Comparison of ENCODE assay signal across 1 cellular context in the genomic region with DNA sequence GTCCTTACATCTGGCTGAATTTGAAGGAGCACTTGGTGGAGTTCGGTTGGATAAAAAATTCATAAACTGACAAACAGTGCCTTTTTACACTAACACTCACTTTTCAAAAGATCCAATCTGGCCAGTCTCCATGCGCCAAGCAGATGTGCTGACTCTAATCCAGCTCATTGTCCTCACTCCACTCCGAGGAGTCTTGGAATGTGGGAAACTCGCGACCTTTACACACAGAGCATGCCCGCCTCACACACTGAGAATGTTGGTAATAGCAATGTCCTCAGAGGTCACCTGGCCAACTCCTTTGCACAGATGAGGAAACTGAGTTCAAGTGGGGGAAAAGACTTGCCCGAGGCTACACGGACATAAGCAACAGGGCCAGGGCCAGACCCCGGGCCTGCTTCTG.
TF ChIP-seq lines count a peak whose summit lies in the region.

No MANE protein-coding gene starts in this region.

TF ChIP-seq in GM23338, 12 proteins besides CTCF, POLR2A, EP300 and RAD21 (continued from another document):
- TF ChIP-seq, protein P1, sequence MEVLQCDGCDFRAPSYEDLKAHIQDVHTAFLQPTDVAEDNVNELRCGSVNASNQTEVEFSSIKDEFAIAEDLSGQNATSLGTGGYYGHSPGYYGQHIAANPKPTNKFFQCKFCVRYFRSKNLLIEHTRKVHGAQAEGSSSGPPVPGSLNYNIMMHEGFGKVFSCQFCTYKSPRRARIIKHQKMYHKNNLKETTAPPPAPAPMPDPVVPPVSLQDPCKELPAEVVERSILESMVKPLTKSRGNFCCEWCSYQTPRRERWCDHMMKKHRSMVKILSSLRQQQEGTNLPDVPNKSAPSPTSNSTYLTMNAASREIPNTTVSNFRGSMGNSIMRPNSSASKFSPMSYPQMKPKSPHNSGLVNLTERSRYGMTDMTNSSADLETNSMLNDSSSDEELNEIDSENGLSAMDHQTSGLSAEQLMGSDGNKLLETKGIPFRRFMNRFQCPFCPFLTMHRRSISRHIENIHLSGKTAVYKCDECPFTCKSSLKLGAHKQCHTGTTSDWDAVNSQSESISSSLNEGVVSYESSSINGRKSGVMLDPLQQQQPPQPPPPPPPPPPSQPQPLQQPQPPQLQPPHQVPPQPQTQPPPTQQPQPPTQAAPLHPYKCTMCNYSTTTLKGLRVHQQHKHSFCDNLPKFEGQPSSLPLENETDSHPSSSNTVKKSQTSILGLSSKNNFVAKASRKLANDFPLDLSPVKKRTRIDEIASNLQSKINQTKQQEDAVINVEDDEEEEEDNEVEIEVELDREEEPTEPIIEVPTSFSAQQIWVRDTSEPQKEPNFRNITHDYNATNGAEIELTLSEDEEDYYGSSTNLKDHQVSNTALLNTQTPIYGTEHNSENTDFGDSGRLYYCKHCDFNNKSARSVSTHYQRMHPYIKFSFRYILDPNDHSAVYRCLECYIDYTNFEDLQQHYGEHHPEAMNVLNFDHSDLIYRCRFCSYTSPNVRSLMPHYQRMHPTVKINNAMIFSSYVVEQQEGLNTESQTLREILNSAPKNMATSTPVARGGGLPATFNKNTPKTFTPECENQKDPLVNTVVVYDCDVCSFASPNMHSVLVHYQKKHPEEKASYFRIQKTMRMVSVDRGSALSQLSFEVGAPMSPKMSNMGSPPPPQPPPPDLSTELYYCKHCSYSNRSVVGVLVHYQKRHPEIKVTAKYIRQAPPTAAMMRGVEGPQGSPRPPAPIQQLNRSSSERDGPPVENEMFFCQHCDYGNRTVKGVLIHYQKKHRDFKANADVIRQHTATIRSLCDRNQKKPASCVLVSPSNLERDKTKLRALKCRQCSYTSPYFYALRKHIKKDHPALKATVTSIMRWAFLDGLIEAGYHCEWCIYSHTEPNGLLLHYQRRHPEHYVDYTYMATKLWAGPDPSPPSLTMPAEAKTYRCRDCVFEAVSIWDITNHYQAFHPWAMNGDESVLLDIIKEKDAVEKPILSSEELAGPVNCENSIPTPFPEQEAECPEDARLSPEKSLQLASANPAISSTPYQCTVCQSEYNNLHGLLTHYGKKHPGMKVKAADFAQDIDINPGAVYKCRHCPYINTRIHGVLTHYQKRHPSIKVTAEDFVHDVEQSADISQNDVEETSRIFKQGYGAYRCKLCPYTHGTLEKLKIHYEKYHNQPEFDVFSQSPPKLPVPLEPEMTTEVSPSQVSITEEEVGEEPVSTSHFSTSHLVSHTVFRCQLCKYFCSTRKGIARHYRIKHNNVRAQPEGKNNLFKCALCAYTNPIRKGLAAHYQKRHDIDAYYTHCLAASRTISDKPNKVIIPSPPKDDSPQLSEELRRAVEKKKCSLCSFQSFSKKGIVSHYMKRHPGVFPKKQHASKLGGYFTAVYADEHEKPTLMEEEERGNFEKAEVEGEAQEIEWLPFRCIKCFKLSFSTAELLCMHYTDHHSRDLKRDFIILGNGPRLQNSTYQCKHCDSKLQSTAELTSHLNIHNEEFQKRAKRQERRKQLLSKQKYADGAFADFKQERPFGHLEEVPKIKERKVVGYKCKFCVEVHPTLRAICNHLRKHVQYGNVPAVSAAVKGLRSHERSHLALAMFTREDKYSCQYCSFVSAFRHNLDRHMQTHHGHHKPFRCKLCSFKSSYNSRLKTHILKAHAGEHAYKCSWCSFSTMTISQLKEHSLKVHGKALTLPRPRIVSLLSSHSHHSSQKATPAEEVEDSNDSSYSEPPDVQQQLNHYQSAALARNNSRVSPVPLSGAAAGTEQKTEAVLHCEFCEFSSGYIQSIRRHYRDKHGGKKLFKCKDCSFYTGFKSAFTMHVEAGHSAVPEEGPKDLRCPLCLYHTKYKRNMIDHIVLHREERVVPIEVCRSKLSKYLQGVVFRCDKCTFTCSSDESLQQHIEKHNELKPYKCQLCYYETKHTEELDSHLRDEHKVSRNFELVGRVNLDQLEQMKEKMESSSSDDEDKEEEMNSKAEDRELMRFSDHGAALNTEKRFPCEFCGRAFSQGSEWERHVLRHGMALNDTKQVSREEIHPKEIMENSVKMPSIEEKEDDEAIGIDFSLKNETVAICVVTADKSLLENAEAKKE (CRISPR knock-in tag; IDR thresholded peaks at IDR 0.05) = no peak
- TF ChIP-seq ZNF331 (CRISPR knock-in tag; IDR thresholded peaks at IDR 0.05; ENCODE audit: low read depth) (no peak), JUNB (IDR thresholded peaks at IDR 0.05; ENCODE audit: unreplicated experiment) (no peak), CREB1 (CRISPR knock-in tag; IDR thresholded peaks at IDR 0.05; ENCODE audit: low read depth) (no peak)
